Comparison of ENCODE assay signal across 17 cellular contexts in genomic region chr16:86201746-86202145, GRCh38.
DNase-seq lines count a peak whose midpoint lies in the region; ATAC-seq and TF ChIP-seq lines count a peak whose summit lies in the region.
"Had no signal": no experiment of that assay in that cellular context is flagged by ENCODE, and none has a peak within 500 bp of the region (broad histone marks: within the 10 kb centered on the region; RNA-seq: fewer than 3 reads in every experiment).

No MANE protein-coding gene starts in this region.

- H3K27me3 ChIP-seq in SJSA1 (replicated peaks) (no peaks in the 10 kb centered on the region), esophagus squamous epithelium (peaks cover 0 to 60% (median 0%) of the 10 kb centered on the region in 4 donors), neural progenitor cell (peaks cover 6% of the 10 kb centered on the region)

- TF ChIP-seq CTCF in esophagus squamous epithelium (IDR thresholded peaks at IDR 0.05) (no peak), neural progenitor cell (IDR thresholded peaks at IDR 0.05) (no peak)

- peaks cover 13% of the 10 kb centered on the region for H3F3A ChIP-seq in neural progenitor cell (ENCODE audit: low read depth)

- H4K20me1 ChIP-seq in neural progenitor cell (ENCODE audit: low read depth) = no peaks in the 10 kb centered on the region

- no peak for ATAC-seq in effector memory CD8-positive, alpha-beta T cell (replicated peaks)
- no peak for ATAC-seq in HG02885 (IDR thresholded peaks at IDR 0.05; ENCODE audit: poor library complexity, unreplicated experiment)
- ATAC-seq: K562, PC-3 had no signal

- no peaks in the 10 kb centered on the region for H3K36me3 Mint-ChIP-seq in neural progenitor cell
- H3K36me3 Mint-ChIP-seq in effector memory CD8-positive, alpha-beta T cell (ENCODE audit: insufficient read depth) = no peaks in the 10 kb centered on the region

- H3K4me1 ChIP-seq in SJSA1 (replicated peaks) (peaks cover 50% of the 10 kb centered on the region), esophagus squamous epithelium (peaks cover 0 to 6% (median 0%) of the 10 kb centered on the region in 3 donors), neural progenitor cell (peaks cover 38% of the 10 kb centered on the region)
- H3K4me1 ChIP-seq: Caco-2 had no signal

- H3K4me3 ChIP-seq in SJSA1 = no peak overlapping the region
- no peak overlapping the region for H3K4me3 ChIP-seq in esophagus squamous epithelium
- no peak overlapping the region for H3K4me3 ChIP-seq in neural progenitor cell
- H3K4me3 ChIP-seq: K562, SK-N-MC had no signal

- H3K4me1 Mint-ChIP-seq in neural progenitor cell = peaks cover 27% of the 10 kb centered on the region
- no peaks in the 10 kb centered on the region for H3K4me1 Mint-ChIP-seq in effector memory CD8-positive, alpha-beta T cell (ENCODE audit: low read depth in 2 of 2)

- no peak for DNase-seq in SJSA1 (ENCODE audit: low read depth in 1 of 2, low spot score in 2 of 2)
- DNase-seq in esophagus squamous epithelium (lab: John Stamatoyannopoulos, UW) = no peak
- no peak for DNase-seq in neural progenitor cell (ENCODE audit: low spot score)
- no peak for DNase-seq in NCI-H1436 treated with DMSO at 0.1 percent for 48 hours (lab: John Stamatoyannopoulos, UW)
- DNase-seq in effector memory CD8-positive, alpha-beta T cell = no peak
- DNase-seq in NCI-H774 (lab: John Stamatoyannopoulos, UW) = no peak
- DNase-seq: Caco-2, HCEC 1CT, MV-4-11, NCI-H1417, NCI-H2081, NCI-H510A, NCI-H82, PC-3 had no signal

- WGBS in esophagus squamous epithelium, 2 donors = 58 to 61% methylated on average over 7 to 10 of the region's 10 CpGs

- H3K4me2 ChIP-seq in neural progenitor cell = no peak overlapping the region

- H2AFZ ChIP-seq in neural progenitor cell (replicated peaks) = peak overlapping the region; percentile 33

- no peaks in the 10 kb centered on the region for H3K79me2 ChIP-seq in neural progenitor cell (ENCODE audit: low read depth)

- no peak overlapping the region for H3K9ac ChIP-seq in neural progenitor cell

- no peaks in the 10 kb centered on the region for H3K36me3 ChIP-seq in SJSA1
- H3K36me3 ChIP-seq in esophagus squamous epithelium = no peaks in the 10 kb centered on the region
- H3K36me3 ChIP-seq in neural progenitor cell = no peaks in the 10 kb centered on the region

- no peak overlapping the region for H3K4me3 Mint-ChIP-seq in neural progenitor cell
- H3K4me3 Mint-ChIP-seq in effector memory CD8-positive, alpha-beta T cell = no peak overlapping the region

- H3K27ac ChIP-seq in SJSA1 = peak overlapping the region; percentile 95; the same call in 1 of the 2 replicates
- H3K27ac ChIP-seq in esophagus squamous epithelium = peak overlapping the region in 3 of 4 donors; percentile 82 to 92 (median 83)
- no peak overlapping the region for H3K27ac ChIP-seq in neural progenitor cell
- H3K27ac ChIP-seq: SK-N-MC had no signal

- peak overlapping the region; percentile 81 for H3K27ac Mint-ChIP-seq in neural progenitor cell
- H3K27ac Mint-ChIP-seq in effector memory CD8-positive, alpha-beta T cell = no peak overlapping the region

- H3K27me3 Mint-ChIP-seq in neural progenitor cell (ENCODE audit: insufficient read depth, low read depth) = peaks cover 18% of the 10 kb centered on the region
- H3K27me3 Mint-ChIP-seq in effector memory CD8-positive, alpha-beta T cell = peaks cover 49 to 74% of the 10 kb centered on the region in 2 donors

- H3K9me3 Mint-ChIP-seq in neural progenitor cell = no peaks in the 10 kb centered on the region
- H3K9me3 Mint-ChIP-seq in effector memory CD8-positive, alpha-beta T cell = no peaks in the 10 kb centered on the region

- TF ChIP-seq POLR2A in esophagus squamous epithelium (IDR thresholded peaks at IDR 0.05) = no peak

- H3K9me3 ChIP-seq in SJSA1 (replicated peaks) = no peaks in the 10 kb centered on the region
- H3K9me3 ChIP-seq in esophagus squamous epithelium = no peaks in the 10 kb centered on the region
- H3K9me3 ChIP-seq in neural progenitor cell (ENCODE audit: low read depth) = no peaks in the 10 kb centered on the region
- H3K9me3 ChIP-seq: Caco-2 had no signal

- intact Hi-C loops in esophagus squamous epithelium (cut with DNase I) = no loop called here
